Comparison of ENCODE assay signal across 26 cellular contexts in the genomic region with DNA sequence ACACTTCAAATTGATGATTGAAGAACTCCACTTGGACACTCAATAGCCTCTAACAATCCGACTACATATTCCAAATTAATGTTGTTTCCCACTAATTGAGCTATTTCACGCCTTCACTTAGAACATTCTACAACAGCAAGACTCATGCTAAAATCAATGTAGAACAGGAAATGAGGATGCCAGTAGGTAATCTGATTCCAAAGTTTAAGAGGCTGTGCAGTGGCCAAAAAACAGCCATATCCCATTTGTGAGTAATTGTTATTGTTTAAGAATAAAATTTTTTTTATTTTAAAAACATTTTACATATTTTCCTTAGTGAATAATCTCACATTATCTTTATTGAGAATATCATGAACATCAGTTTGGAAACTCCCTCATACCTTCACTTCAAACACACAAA. TPM values are rescaled to one million over a fixed set of nuclear protein-coding genes. Genes with fewer than 3 reads are reported as not detected.
"Had no signal": no experiment of that assay in that cellular context is flagged by ENCODE, and none has a peak within 500 bp of the region (broad histone marks: within the 10 kb centered on the region; RNA-seq: fewer than 3 reads in every experiment).

No MANE protein-coding gene starts in this region.

- H3K4me3 ChIP-seq: left ventricle myocardium inferior, lung, neural progenitor cell, ovary, right atrium auricular region, right lobe of liver, spleen, tibial nerve, uterus had no signal

- H3K4me1 ChIP-seq: left ventricle myocardium inferior, neural progenitor cell, right atrium auricular region, right lobe of liver, spleen, tibial nerve, uterus had no signal

- H3K9me3 Mint-ChIP-seq: neural progenitor cell; stimulated activated naive CD8-positive, alpha-beta T cell treated with anti-CD3 and anti-CD28 coated beads, Interleukin-15, Interleukin-2, amounts not matched to agents 100 ng/mL and 50 ng/mL, for 24 hours had no signal

- H3K9ac ChIP-seq: neural progenitor cell had no signal

- DNase-seq: islet precursor cell; left ventricle myocardium inferior; mesendoderm; naive B cell; natural killer cell; nephron progenitor cell; occipital lobe; ovary; right lobe of liver; small intestine; spleen; stimulated activated CD4-positive, alpha-beta T cell treated with anti-CD3 and anti-CD28 coated beads, Interleukin-4, amount 100 ng/mL, for 24 hours; stimulated activated naive CD4-positive, alpha-beta T cell; substantia nigra; uterus had no signal

- H3K4me2 ChIP-seq: neural progenitor cell had no signal

- H3K36me3 Mint-ChIP-seq: mesothelial cell of epicardium; natural killer cell; neural progenitor cell; stimulated activated effector memory CD8-positive, alpha-beta T cell treated with anti-CD3 and anti-CD28 coated beads, Interleukin-12 subunit alpha, Interleukin-12 subunit beta, amount 100 ng/mL, for 72 hours; type B pancreatic cell had no signal

- H3K27me3 ChIP-seq: neural progenitor cell, neutrophil, ovary, right atrium auricular region, right lobe of liver, spleen, tibial nerve, uterus had no signal

- H2AFZ ChIP-seq: neural progenitor cell had no signal

- H3K4me1 Mint-ChIP-seq: naive B cell; natural killer cell; neural progenitor cell; stimulated activated effector memory CD8-positive, alpha-beta T cell treated with anti-CD3 and anti-CD28 coated beads, Interleukin-12 subunit alpha, Interleukin-12 subunit beta, amount 100 ng/mL, for 72 hours had no signal

- H3K27ac ChIP-seq: left ventricle myocardium inferior, neural progenitor cell, neutrophil, ovary, right atrium auricular region, right lobe of liver, spleen, tibial nerve, uterus had no signal

- H3K9me3 ChIP-seq: neutrophil, ovary, uterus had no signal

- H3K36me3 ChIP-seq: left ventricle myocardium inferior, neural progenitor cell, neutrophil, ovary, right atrium auricular region, right lobe of liver, spleen, tibial nerve, uterus had no signal

- H3K4me3 Mint-ChIP-seq: mesothelial cell of epicardium; naive B cell; natural killer cell; nephron progenitor cell; neural progenitor cell; stimulated activated effector memory CD8-positive, alpha-beta T cell treated with anti-CD3 and anti-CD28 coated beads, Interleukin-12 subunit alpha, Interleukin-12 subunit beta, amount 100 ng/mL, for 72 hours; stimulated activated naive CD8-positive, alpha-beta T cell treated with anti-CD3 and anti-CD28 coated beads, Interleukin-15, Interleukin-2, amounts not matched to agents 100 ng/mL and 50 ng/mL, for 24 hours; type B pancreatic cell had no signal

- ATAC-seq: natural killer cell; right lobe of liver; stimulated activated effector memory CD8-positive, alpha-beta T cell treated with anti-CD3 and anti-CD28 coated beads, Interleukin-12 subunit alpha, Interleukin-12 subunit beta, amount 100 ng/mL, for 72 hours had no signal

- H3K27me3 Mint-ChIP-seq: progenitor cell of endocrine pancreas; stimulated activated naive CD8-positive, alpha-beta T cell treated with anti-CD3 and anti-CD28 coated beads, Interleukin-15, Interleukin-2, amounts not matched to agents 100 ng/mL and 50 ng/mL, for 24 hours; type B pancreatic cell had no signal

- H3K27ac Mint-ChIP-seq: mesothelial cell of epicardium; naive B cell; natural killer cell; nephron progenitor cell; neural progenitor cell; stimulated activated effector memory CD8-positive, alpha-beta T cell treated with anti-CD3 and anti-CD28 coated beads, Interleukin-12 subunit alpha, Interleukin-12 subunit beta, amount 100 ng/mL, for 72 hours; stimulated activated naive CD8-positive, alpha-beta T cell treated with anti-CD3 and anti-CD28 coated beads, Interleukin-15, Interleukin-2, amounts not matched to agents 100 ng/mL and 50 ng/mL, for 24 hours; type B pancreatic cell had no signal

RNA-seq across cellular contexts. Expression of gene GHR, which starts 35.7 kb away (rescaled TPM):
- total RNA-seq: mononuclear cell, natural killer cell had no signal
